19 cellular contexts compared by ENCODE assay signal in genomic region chr9:29802454-29802853, GRCh38.
DNase-seq lines count a peak whose midpoint lies in the region; ATAC-seq and TF ChIP-seq lines count a peak whose summit lies in the region.
"Had no signal": no experiment of that assay in that cellular context is flagged by ENCODE, and none has a peak within 500 bp of the region (broad histone marks: within the 10 kb centered on the region; RNA-seq: fewer than 3 reads in every experiment).

No MANE protein-coding gene starts in this region.

- no peaks in the 10 kb centered on the region for H3K36me3 Mint-ChIP-seq in MCF 10A (ENCODE audit: insufficient read depth, unreplicated experiment)
- H3K36me3 Mint-ChIP-seq: CD4-positive, CD25-positive, alpha-beta regulatory T cell; CD8-positive, alpha-beta T cell had no signal

- peaks cover 31% of the 10 kb centered on the region for H3K4me1 Mint-ChIP-seq in MCF 10A (ENCODE audit: insufficient read depth, unreplicated experiment)
- H3K4me1 Mint-ChIP-seq: B cell; CD4-positive, CD25-positive, alpha-beta regulatory T cell had no signal

- no peaks in the 10 kb centered on the region for H3K4me1 ChIP-seq in breast epithelium
- peaks cover 4% of the 10 kb centered on the region for H3K4me1 ChIP-seq in smooth muscle cell (ENCODE audit: low read depth)
- no peaks in the 10 kb centered on the region for H3K4me1 ChIP-seq in mucosa of descending colon (ENCODE audit: low read depth)
- H3K4me1 ChIP-seq: BLaER1, Caco-2 had no signal

- H3K4me3 ChIP-seq in breast epithelium (no peak overlapping the region), smooth muscle cell (no peak overlapping the region), mucosa of descending colon (no peak overlapping the region)
- H3K4me3 ChIP-seq: BLaER1, GM12878, GM23248 had no signal

- peak overlapping the region; percentile 89 for H3K27ac Mint-ChIP-seq in MCF 10A (ENCODE audit: low read depth, unreplicated experiment)
- H3K27ac Mint-ChIP-seq: B cell; CD4-positive, CD25-positive, alpha-beta regulatory T cell; CD8-positive, alpha-beta T cell had no signal

- H3K9me3 ChIP-seq in breast epithelium: no peaks in the 10 kb centered on the region
- H3K9me3 ChIP-seq in smooth muscle cell (replicated peaks; ENCODE audit: low read depth): no peaks in the 10 kb centered on the region
- no peaks in the 10 kb centered on the region for H3K9me3 ChIP-seq in mucosa of descending colon
- H3K9me3 ChIP-seq: BLaER1, Caco-2 had no signal

- ATAC-seq in esophagus mucosa (peak; percentile 75), mucosa of descending colon (no peak)
- ATAC-seq: CD8-positive, alpha-beta T cell; GM12878 had no signal

- H3K27ac ChIP-seq in breast epithelium: no peak overlapping the region
- no peak overlapping the region for H3K27ac ChIP-seq in smooth muscle cell (ENCODE audit: low read depth)
- H3K27ac ChIP-seq: 22Rv1, BLaER1, C4-2B, GM23248 had no signal

- H3K4me2 ChIP-seq in smooth muscle cell: no peak overlapping the region
- H3K4me2 ChIP-seq: BLaER1 had no signal

- H4K20me1 ChIP-seq in smooth muscle cell (ENCODE audit: low read depth): no peaks in the 10 kb centered on the region
- H4K20me1 ChIP-seq: BLaER1 had no signal

- DNase-seq in MCF 10A (ENCODE audit: unreplicated experiment) (peak; percentile 24), breast epithelium (ENCODE audit: low spot score in 2 of 2) (no peak), smooth muscle cell (lab: John Stamatoyannopoulos, UW; ENCODE audit: unreplicated experiment) (no peak), GF-D8 (lab: John Stamatoyannopoulos, UW) (no peak), mucosa of descending colon (no peak)
- DNase-seq: Caco-2; CD4-positive, CD25-positive, alpha-beta regulatory T cell; CD8-positive, alpha-beta T cell; DMS153; DND-41; GM23248; H7; HCEC 1CT had no signal

- H2AFZ ChIP-seq in smooth muscle cell (ENCODE audit: low read depth): peak overlapping the region; percentile 60
- H2AFZ ChIP-seq: GM23248 had no signal

- H3K27me3 Mint-ChIP-seq in MCF 10A (ENCODE audit: insufficient read depth, unreplicated experiment): no peaks in the 10 kb centered on the region
- H3K27me3 Mint-ChIP-seq: B cell; CD4-positive, CD25-positive, alpha-beta regulatory T cell had no signal

- TF ChIP-seq POLR2A in breast epithelium (IDR thresholded peaks at IDR 0.05): no peak

- H3K79me2 ChIP-seq in smooth muscle cell (ENCODE audit: low read depth): no peaks in the 10 kb centered on the region

- POLR2A ChIA-PET in MCF 10A (lab: Yijun Ruan, JAX): interaction anchor here (0.6 kb wide), 1 partner anchor 984 kb away, joined by 3 read pairs; no protein-coding TSS in a partner anchor

- H3K36me3 ChIP-seq in breast epithelium (no peaks in the 10 kb centered on the region), smooth muscle cell (ENCODE audit: low read depth) (no peaks in the 10 kb centered on the region), mucosa of descending colon (ENCODE audit: low read depth) (no peaks in the 10 kb centered on the region)
- H3K36me3 ChIP-seq: BLaER1 had no signal

- H3K9me3 Mint-ChIP-seq in MCF 10A (ENCODE audit: unreplicated experiment): no peaks in the 10 kb centered on the region

- no peak overlapping the region for H3K4me3 Mint-ChIP-seq in MCF 10A (ENCODE audit: unreplicated experiment)
- H3K4me3 Mint-ChIP-seq: B cell; CD4-positive, CD25-positive, alpha-beta regulatory T cell; CD8-positive, alpha-beta T cell had no signal

- H3F3A ChIP-seq in smooth muscle cell (ENCODE audit: low read depth): no peaks in the 10 kb centered on the region

- no peak for TF ChIP-seq CTCF in MCF 10A (IDR thresholded peaks at IDR 0.05; ENCODE audit: unreplicated experiment)
- no peak for TF ChIP-seq CTCF in breast epithelium (IDR thresholded peaks at IDR 0.05)
- TF ChIP-seq CTCF in smooth muscle cell (IDR thresholded peaks at IDR 0.05; ENCODE audit: borderline replicate concordance, insufficient read depth, poor library complexity, severe bottlenecking): no peak
- no peak for TF ChIP-seq CTCF in mucosa of descending colon (IDR thresholded peaks at IDR 0.05)

- intact Hi-C loops in MCF 10A (cut with micrococcal nuclease) (no loop called here), breast epithelium (cut with DNase I; ENCODE audit: low total_unique reads) (no loop called here), mucosa of descending colon (cut with DNase I, micrococcal nuclease) (no loop called here)

- CTCF ChIA-PET in MCF 10A (lab: Yijun Ruan, JAX): no interaction called here

- H3K27me3 ChIP-seq in breast epithelium (no peaks in the 10 kb centered on the region), smooth muscle cell (ENCODE audit: low read depth) (no peaks in the 10 kb centered on the region)
- H3K27me3 ChIP-seq: BLaER1 had no signal

- BruUV-seq in MCF 10A (replicated peaks; lab: Mats Ljungman, UMichigan): no TSS peak

- H3K9ac ChIP-seq in smooth muscle cell (ENCODE audit: low read depth): no peak overlapping the region
- H3K9ac ChIP-seq: BLaER1, GM23248 had no signal

- WGBS in smooth muscle cell (ENCODE audit: low lambda C conversion rate): 82% methylated on average over 3 of the region's 3 CpGs
